Comparison of ENCODE assay signal across 18 cellular contexts in genomic region chr14:101078892-101079221, GRCh38.
DNase-seq lines count a peak whose midpoint lies in the region; ATAC-seq and TF ChIP-seq lines count a peak whose summit lies in the region.
"Had no signal": no experiment of that assay in that cellular context is flagged by ENCODE, and none has a peak within 500 bp of the region (broad histone marks: within the 10 kb centered on the region; RNA-seq: fewer than 3 reads in every experiment).

No MANE protein-coding gene starts in this region.

- no peak overlapping the region for H3K27ac Mint-ChIP-seq in natural killer cell
- no peak overlapping the region for H3K27ac Mint-ChIP-seq in natural killer cell treated with Interleukin-12 subunit alpha and Interleukin-12 subunit beta and Interleukin-15 and Interleukin-18, amount 100 ng/mL, for 72 hours

- peaks cover 43% of the 10 kb centered on the region in 2 donors for H3K27me3 Mint-ChIP-seq in natural killer cell (ENCODE audit: low read depth in 2 of 2)
- peaks cover 39 to 44% of the 10 kb centered on the region in 2 donors for H3K27me3 Mint-ChIP-seq in natural killer cell treated with Interleukin-12 subunit alpha and Interleukin-12 subunit beta and Interleukin-15 and Interleukin-18, amount 100 ng/mL, for 72 hours

- no peak overlapping the region for H3K27ac ChIP-seq in lung (ENCODE audit: low read depth in 1 of 2, low read length in 1 of 2)
- H3K27ac ChIP-seq in upper lobe of right lung, result no peak overlapping the region
- H3K27ac ChIP-seq: 22Rv1, C4-2B had no signal

- TF ChIP-seq CTCF in natural killer cell (IDR thresholded peaks at IDR 0.05), result no peak
- TF ChIP-seq CTCF in lung (IDR thresholded peaks at IDR 0.05; ENCODE audit: control extremely low read depth, extremely low read depth), result no peak
- TF ChIP-seq CTCF in upper lobe of right lung (IDR thresholded peaks at IDR 0.05), result no peak

- H3K4me1 Mint-ChIP-seq in natural killer cell, result peaks cover 7 to 30% of the 10 kb centered on the region in 2 donors
- H3K4me1 Mint-ChIP-seq in natural killer cell treated with Interleukin-12 subunit alpha and Interleukin-12 subunit beta and Interleukin-15 and Interleukin-18, amount 100 ng/mL, for 72 hours (ENCODE audit: low read depth in 2 of 2), result peaks cover 0 to 12% of the 10 kb centered on the region in 2 donors

- H3K4me3 Mint-ChIP-seq in natural killer cell, result no peak overlapping the region
- H3K4me3 Mint-ChIP-seq in natural killer cell treated with Interleukin-12 subunit alpha and Interleukin-12 subunit beta and Interleukin-15 and Interleukin-18, amount 100 ng/mL, for 72 hours, result no peak overlapping the region

- H3K4me3 ChIP-seq in lung (no peak overlapping the region), upper lobe of right lung (no peak overlapping the region)
- H3K4me3 ChIP-seq: GM12878 had no signal

- no peaks in the 10 kb centered on the region for H3K36me3 Mint-ChIP-seq in natural killer cell
- no peaks in the 10 kb centered on the region for H3K36me3 Mint-ChIP-seq in natural killer cell treated with Interleukin-12 subunit alpha and Interleukin-12 subunit beta and Interleukin-15 and Interleukin-18, amount 100 ng/mL, for 72 hours

- H3K36me3 ChIP-seq in lung (ENCODE audit: control insufficient read depth in 2 of 2, insufficient read depth in 2 of 2, low read length in 2 of 2) (no peaks in the 10 kb centered on the region), upper lobe of right lung (no peaks in the 10 kb centered on the region)

- ATAC-seq in natural killer cell (no peak), lung (ENCODE audit: insufficient read depth, low FRiP score) (no peak), upper lobe of right lung (no peak), HG03175 (IDR thresholded peaks at IDR 0.05; ENCODE audit: unreplicated experiment) (no peak)
- no peak for ATAC-seq in natural killer cell treated with Interleukin-12 subunit alpha and Interleukin-12 subunit beta and Interleukin-15 and Interleukin-18, amount 100 ng/mL, for 72 hours
- ATAC-seq: GM12878 had no signal

- H3K9me3 ChIP-seq in lung (ENCODE audit: control insufficient read depth in 2 of 2, insufficient read depth in 1 of 2, low read length in 1 of 2) (peaks cover 0 to 15% of the 10 kb centered on the region in 2 donors), upper lobe of right lung (no peaks in the 10 kb centered on the region)
- H3K9me3 ChIP-seq: Caco-2 had no signal

- no peaks in the 10 kb centered on the region for H3K4me1 ChIP-seq in lung (ENCODE audit: control insufficient read depth in 2 of 2, insufficient read depth in 2 of 2, low read length in 2 of 2)
- no peaks in the 10 kb centered on the region for H3K4me1 ChIP-seq in upper lobe of right lung
- H3K4me1 ChIP-seq: Caco-2 had no signal

- peaks cover 11% of the 10 kb centered on the region for H3K27me3 ChIP-seq in lung (ENCODE audit: control insufficient read depth, insufficient read depth)
- H3K27me3 ChIP-seq in upper lobe of right lung, result peaks cover 50% of the 10 kb centered on the region

- intact Hi-C loops in natural killer cell (cut with micrococcal nuclease) (no loop called here), upper lobe of right lung (cut with DNase I) (no loop called here)

- 78 to 87% methylated on average over 9 of the region's 9 CpGs for WGBS in lung, 2 donors

- H3K9me3 Mint-ChIP-seq in natural killer cell, result no peaks in the 10 kb centered on the region
- no peaks in the 10 kb centered on the region for H3K9me3 Mint-ChIP-seq in natural killer cell treated with Interleukin-12 subunit alpha and Interleukin-12 subunit beta and Interleukin-15 and Interleukin-18, amount 100 ng/mL, for 72 hours

- peak; percentile 10 for DNase-seq in NCI-H1092 treated with DMSO at 0.1 percent for 48 hours (lab: John Stamatoyannopoulos, UW)
- DNase-seq in NCI-H1092 (lab: John Stamatoyannopoulos, UW), result no peak
- DNase-seq in natural killer cell, result peak; percentile 6
- DNase-seq in natural killer cell treated with Interleukin-12 subunit alpha and Interleukin-12 subunit beta and Interleukin-15 and Interleukin-18, amount 100 ng/mL, for 72 hours (ENCODE audit: low spot score), result no peak
- peak; percentile 23 for DNase-seq in lung (ENCODE audit: low spot score)
- peak; percentile 45 for DNase-seq in upper lobe of right lung
- DNase-seq in dedifferentiated amniotic fluid mesenchymal stem cell (ENCODE audit: extremely low spot score), result no peak
- DNase-seq: Caco-2, DMS53, HCEC 1CT, MV-4-11, NCI-H2171, NCI-H446 treated with DMSO at 0.1 percent for 48 hours, NCI-H82 had no signal

Comparison
In these comparisons a context has a peak if more than half of its experiments do, and no peak if none do; other contexts are left out.
1. DNase-seq: peak in NCI-H1092 treated with DMSO at 0.1 percent for 48 hours (single experiment), natural killer cell (single experiment), lung (single experiment) and upper lobe of right lung (single experiment); none in NCI-H1092 (single experiment), natural killer cell treated with Interleukin-12 subunit alpha and Interleukin-12 subunit beta and Interleukin-15 and Interleukin-18, amount 100 ng/mL, for 72 hours (single experiment) and dedifferentiated amniotic fluid mesenchymal stem cell (single experiment).